In genomic region chr1:927741-928140, GRCh38 we compare ENCODE assay signal across 1 cellular context.
TF ChIP-seq lines count a peak whose summit lies in the region.

No MANE protein-coding gene starts in this region.

TF ChIP-seq in WTC11, 78 proteins besides CTCF, POLR2A, EP300 and RAD21 (continued from another document):
- TF ChIP-seq, protein P1, sequence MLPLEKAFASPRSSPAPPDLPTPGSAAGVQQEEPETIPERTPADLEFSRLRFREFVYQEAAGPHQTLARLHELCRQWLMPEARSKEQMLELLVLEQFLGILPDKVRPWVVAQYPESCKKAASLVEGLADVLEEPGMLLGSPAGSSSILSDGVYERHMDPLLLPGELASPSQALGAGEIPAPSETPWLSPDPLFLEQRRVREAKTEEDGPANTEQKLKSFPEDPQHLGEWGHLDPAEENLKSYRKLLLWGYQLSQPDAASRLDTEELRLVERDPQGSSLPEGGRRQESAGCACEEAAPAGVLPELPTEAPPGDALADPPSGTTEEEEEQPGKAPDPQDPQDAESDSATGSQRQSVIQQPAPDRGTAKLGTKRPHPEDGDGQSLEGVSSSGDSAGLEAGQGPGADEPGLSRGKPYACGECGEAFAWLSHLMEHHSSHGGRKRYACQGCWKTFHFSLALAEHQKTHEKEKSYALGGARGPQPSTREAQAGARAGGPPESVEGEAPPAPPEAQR (CRISPR knock-in tag; IDR thresholded peaks at IDR 0.05), result no peak
- TF ChIP-seq GRHL2 (CRISPR knock-in tag; IDR thresholded peaks at IDR 0.05; ENCODE audit: insufficient replicate concordance, severe bottlenecking), result no peak
- no peak for TF ChIP-seq CREM (CRISPR knock-in tag; IDR thresholded peaks at IDR 0.05)
- TF ChIP-seq TEAD4 (CRISPR knock-in tag; IDR thresholded peaks at IDR 0.05), result no peak
- TF ChIP-seq IRF2 (CRISPR knock-in tag; IDR thresholded peaks at IDR 0.05; ENCODE audit: borderline replicate concordance, low read depth), result no peak
- TF ChIP-seq MAX (CRISPR knock-in tag; IDR thresholded peaks at IDR 0.05), result no peak
- TF ChIP-seq, protein P2, sequence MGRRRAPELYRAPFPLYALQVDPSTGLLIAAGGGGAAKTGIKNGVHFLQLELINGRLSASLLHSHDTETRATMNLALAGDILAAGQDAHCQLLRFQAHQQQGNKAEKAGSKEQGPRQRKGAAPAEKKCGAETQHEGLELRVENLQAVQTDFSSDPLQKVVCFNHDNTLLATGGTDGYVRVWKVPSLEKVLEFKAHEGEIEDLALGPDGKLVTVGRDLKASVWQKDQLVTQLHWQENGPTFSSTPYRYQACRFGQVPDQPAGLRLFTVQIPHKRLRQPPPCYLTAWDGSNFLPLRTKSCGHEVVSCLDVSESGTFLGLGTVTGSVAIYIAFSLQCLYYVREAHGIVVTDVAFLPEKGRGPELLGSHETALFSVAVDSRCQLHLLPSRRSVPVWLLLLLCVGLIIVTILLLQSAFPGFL (CRISPR knock-in tag; IDR thresholded peaks at IDR 0.05; ENCODE audit: borderline replicate concordance), result no peak
- TF ChIP-seq, protein P3, sequence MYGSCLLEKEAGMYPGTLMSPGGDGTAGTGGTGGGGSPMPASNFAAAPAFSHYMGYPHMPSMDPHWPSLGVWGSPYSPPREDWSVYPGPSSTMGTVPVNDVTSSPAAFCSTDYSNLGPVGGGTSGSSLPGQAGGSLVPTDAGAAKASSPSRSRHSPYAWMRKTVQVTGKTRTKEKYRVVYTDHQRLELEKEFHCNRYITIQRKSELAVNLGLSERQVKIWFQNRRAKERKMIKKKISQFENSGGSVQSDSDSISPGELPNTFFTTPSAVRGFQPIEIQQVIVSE (CRISPR knock-in tag; IDR thresholded peaks at IDR 0.05; ENCODE audit: borderline replicate concordance), result no peak
- TF ChIP-seq OVOL2 (CRISPR knock-in tag; IDR thresholded peaks at IDR 0.05; ENCODE audit: borderline replicate concordance), result no peak
- TF ChIP-seq, protein P4, sequence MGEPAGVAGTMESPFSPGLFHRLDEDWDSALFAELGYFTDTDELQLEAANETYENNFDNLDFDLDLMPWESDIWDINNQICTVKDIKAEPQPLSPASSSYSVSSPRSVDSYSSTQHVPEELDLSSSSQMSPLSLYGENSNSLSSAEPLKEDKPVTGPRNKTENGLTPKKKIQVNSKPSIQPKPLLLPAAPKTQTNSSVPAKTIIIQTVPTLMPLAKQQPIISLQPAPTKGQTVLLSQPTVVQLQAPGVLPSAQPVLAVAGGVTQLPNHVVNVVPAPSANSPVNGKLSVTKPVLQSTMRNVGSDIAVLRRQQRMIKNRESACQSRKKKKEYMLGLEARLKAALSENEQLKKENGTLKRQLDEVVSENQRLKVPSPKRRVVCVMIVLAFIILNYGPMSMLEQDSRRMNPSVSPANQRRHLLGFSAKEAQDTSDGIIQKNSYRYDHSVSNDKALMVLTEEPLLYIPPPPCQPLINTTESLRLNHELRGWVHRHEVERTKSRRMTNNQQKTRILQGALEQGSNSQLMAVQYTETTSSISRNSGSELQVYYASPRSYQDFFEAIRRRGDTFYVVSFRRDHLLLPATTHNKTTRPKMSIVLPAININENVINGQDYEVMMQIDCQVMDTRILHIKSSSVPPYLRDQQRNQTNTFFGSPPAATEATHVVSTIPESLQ (CRISPR knock-in tag; IDR thresholded peaks at IDR 0.05), result no peak
